ENCODE assay signal across 8 cellular contexts in genomic region chr21:42850866-42851391, GRCh38. TPM values are rescaled to one million over a fixed set of nuclear protein-coding genes. Genes with fewer than 3 reads are reported as not detected.
DNase-seq lines count a peak whose midpoint lies in the region; ATAC-seq and TF ChIP-seq lines count a peak whose summit lies in the region.

No MANE protein-coding gene starts in this region.

- no peaks in the 10 kb centered on the region for H3K4me1 ChIP-seq in right lobe of liver

- H3K4me3 ChIP-seq in right lobe of liver, result no peak overlapping the region

- no peak overlapping the region for H3K27ac ChIP-seq in right lobe of liver

- no peak overlapping the region for H3K27ac Mint-ChIP-seq in Calu3 (ENCODE audit: unreplicated experiment)
- H3K27ac Mint-ChIP-seq in activated naive CD4-positive, alpha-beta T cell treated with anti-CD3 and anti-CD28 coated beads for 36 hours, result no peak overlapping the region

- ATAC-seq in right lobe of liver (peak; percentile 59 to 69 (median 64)), omental fat pad (ENCODE audit: low FRiP score) (no peak), HG03457 (IDR thresholded peaks at IDR 0.05; ENCODE audit: unreplicated experiment) (no peak)

- WGBS in right lobe of liver (ENCODE audit: insufficient coverage, low coverage, low lambda C conversion rate, missing lambda C conversion rate), result 40% methylated on average over 1 of the region's 21 CpGs

- H3K36me3 ChIP-seq in right lobe of liver, result peaks cover 0 to 60% (median 23%) of the 10 kb centered on the region in 4 donors

- peak; percentile 20 for DNase-seq in Calu3
- DNase-seq in HuH-7.5 (ENCODE audit: low spot score), result peak; percentile 73
- peak; percentile 27 for DNase-seq in activated naive CD4-positive, alpha-beta T cell treated with anti-CD3 and anti-CD28 coated beads for 36 hours
- peak in 1 of 3 donors; percentile 56 for DNase-seq in right lobe of liver
- DNase-seq in NOMO-1 treated with DMSO at 0.1 percent for 48 hours (lab: John Stamatoyannopoulos, UW; ENCODE audit: unreplicated experiment), result no peak
- no peak for DNase-seq in omental fat pad (ENCODE audit: low spot score)
- no peak for DNase-seq in NCI-H2227 (lab: John Stamatoyannopoulos, UW; ENCODE audit: unreplicated experiment)

- no peak overlapping the region for H3K4me3 Mint-ChIP-seq in Calu3 (ENCODE audit: low read depth, unreplicated experiment)
- no peak overlapping the region for H3K4me3 Mint-ChIP-seq in activated naive CD4-positive, alpha-beta T cell treated with anti-CD3 and anti-CD28 coated beads for 36 hours

- H3K27me3 ChIP-seq in right lobe of liver, result no peaks in the 10 kb centered on the region

- CTCF ChIA-PET in Calu3 (lab: Charles Lee), result no interaction called here
- CTCF ChIA-PET in activated naive CD4-positive, alpha-beta T cell treated with anti-CD3 and anti-CD28 coated beads for 36 hours (lab: Charles Lee), result no interaction called here

- no peaks in the 10 kb centered on the region for H3K27me3 Mint-ChIP-seq in Calu3 (ENCODE audit: unreplicated experiment)
- no peaks in the 10 kb centered on the region for H3K27me3 Mint-ChIP-seq in activated naive CD4-positive, alpha-beta T cell treated with anti-CD3 and anti-CD28 coated beads for 36 hours (ENCODE audit: low read depth)

- BruUV-seq in Calu3 (replicated peaks; lab: Mats Ljungman, UMichigan), result no TSS peak

- H3K36me3 Mint-ChIP-seq in Calu3 (ENCODE audit: insufficient read depth, unreplicated experiment), result peaks cover 41% of the 10 kb centered on the region
- H3K36me3 Mint-ChIP-seq in activated naive CD4-positive, alpha-beta T cell treated with anti-CD3 and anti-CD28 coated beads for 36 hours (ENCODE audit: low read depth), result peaks cover 56% of the 10 kb centered on the region

- H3K9me3 Mint-ChIP-seq in Calu3 (ENCODE audit: low read depth, unreplicated experiment), result no peaks in the 10 kb centered on the region
- no peaks in the 10 kb centered on the region for H3K9me3 Mint-ChIP-seq in activated naive CD4-positive, alpha-beta T cell treated with anti-CD3 and anti-CD28 coated beads for 36 hours

- no peak for TF ChIP-seq POLR2A in right lobe of liver (IDR thresholded peaks at IDR 0.05)

- intact Hi-C loops in Calu3 (cut with micrococcal nuclease; ENCODE audit: unreplicated experiment), result no loop called here
- intact Hi-C loops in activated naive CD4-positive, alpha-beta T cell treated with anti-CD3 and anti-CD28 coated beads for 36 hours (cut with micrococcal nuclease), result no loop called here
- intact Hi-C loops in right lobe of liver (cut with DNase I), result loop anchor here in 1 of 2 donors (10.0 kb wide), 1 partner anchor 64 kb away; no protein-coding TSS in a partner anchor

- TF ChIP-seq CTCF in Calu3 (IDR thresholded peaks at IDR 0.05; ENCODE audit: unreplicated experiment) (peak; percentile 43), right lobe of liver (IDR thresholded peaks at IDR 0.05) (peak in 3 of 4 donors; percentile 40 to 54 (median 41)), omental fat pad (IDR thresholded peaks at IDR 0.05) (no peak)

- H3K4me1 Mint-ChIP-seq in Calu3 (ENCODE audit: low read depth, unreplicated experiment), result no peaks in the 10 kb centered on the region
- peaks cover 3% of the 10 kb centered on the region for H3K4me1 Mint-ChIP-seq in activated naive CD4-positive, alpha-beta T cell treated with anti-CD3 and anti-CD28 coated beads for 36 hours (ENCODE audit: low read depth)

- H3K9me3 ChIP-seq in right lobe of liver, result no peaks in the 10 kb centered on the region

RNA-seq across cellular contexts. Expression of gene WDR4, which starts 28.4 kb away (rescaled TPM):
- total RNA-seq in Calu3 (2022) (29.9 and 32.0 TPM in 2 replicates), right lobe of liver (10 to 100 TPM in 1 of 6 experiments, 1 to 10 TPM in 5; 6.3 to 10.5 (median 8.0) TPM), omental fat pad (10 to 100 TPM in 2 of 4 donors, 1 to 10 TPM in 2; 8.5 to 28.3 (median 13.6) TPM)
- 10 to 100 TPM; 38.6 to 38.7 TPM for total RNA-seq in activated naive CD4-positive, alpha-beta T cell treated with anti-CD3 and anti-CD28 coated beads for 36 hours

RNA-seq across cellular contexts. Expression of gene NDUFV3, which starts 42.2 kb away (rescaled TPM):
- total RNA-seq in Calu3 (2022), result 29.8 and 31.1 TPM in 2 replicates
- total RNA-seq in activated naive CD4-positive, alpha-beta T cell treated with anti-CD3 and anti-CD28 coated beads for 36 hours, result 10 to 100 TPM; 11.5 to 12.5 TPM
- total RNA-seq in right lobe of liver, result 10 to 100 TPM; 18.9 to 39.1 (median 23.6) TPM
- total RNA-seq in omental fat pad, result 10 to 100 TPM; 45.4 to 79.0 (median 51.9) TPM

Comparison
In these comparisons a context has a peak if more than half of its experiments do, and no peak if none do; other contexts are left out.
1. DNase-seq: peak in Calu3 (single experiment), HuH-7.5 (single experiment) and activated naive CD4-positive, alpha-beta T cell treated with anti-CD3 and anti-CD28 coated beads for 36 hours (single experiment); none in NOMO-1 treated with DMSO at 0.1 percent for 48 hours (single experiment), omental fat pad (single experiment) and NCI-H2227 (single experiment).
2. CTCF ChIP-seq: peak in Calu3 (single experiment) and right lobe of liver (3 of 4); none in omental fat pad (0 of 3).
3. ATAC-seq: peak in right lobe of liver (4 of 4); none in omental fat pad (single experiment) and HG03457 (single experiment).